In genomic region chr1:175497501-175497900, GRCh38 we compare ENCODE assay signal across 31 cellular contexts.
"Had no signal": no experiment of that assay in that cellular context is flagged by ENCODE, and none has a peak within 500 bp of the region (broad histone marks: within the 10 kb centered on the region; RNA-seq: fewer than 3 reads in every experiment).

No MANE protein-coding gene starts in this region.

- H3K27me3 ChIP-seq: ascending aorta, body of pancreas, brain microvascular endothelial cell, breast epithelium, cardiac muscle cell had no signal

- H3K36me3 ChIP-seq: adrenal gland, ascending aorta, brain microvascular endothelial cell, breast epithelium, cardiac muscle cell had no signal

- H3K9me3 ChIP-seq: adrenal gland, ascending aorta, body of pancreas, breast epithelium had no signal

- DNase-seq: activated effector memory CD4-positive, alpha-beta T cell treated with anti-CD3 and anti-CD28 coated beads, Interleukin-2, amount 50 U/mL, for 16 hours; activated effector memory CD4-positive, alpha-beta T cell treated with Interleukin-2 at 50 U/mL for 16 hours; activated gamma-delta T cell; activated gamma-delta T cell treated with Interleukin-2 at 50 U/mL for 16 hours; activated naive CD4-positive, alpha-beta T cell; activated naive CD4-positive, alpha-beta T cell treated with anti-CD3 and anti-CD28 coated beads for 36 hours; activated naive CD4-positive, alpha-beta T cell treated with anti-CD3 and anti-CD28 coated beads, Interleukin-2, amount 10 ng/mL, durations not matched to agents 7 days and 5 days; activated naive CD4-positive, alpha-beta T cell treated with anti-CD3 and anti-CD28 coated beads, Interleukin-2, amount 50 U/mL, for 16 hours; activated naive CD4-positive, alpha-beta T cell treated with Interleukin-2 at 50 U/mL for 16 hours; activated naive CD8-positive, alpha-beta T cell treated with anti-CD3 and anti-CD28 coated beads for 36 hours; activated naive CD8-positive, alpha-beta T cell treated with anti-CD3 and anti-CD28 coated beads, Interleukin-2, amount 10 ng/mL, durations not matched to agents 7 days and 5 days; activated naive CD8-positive, alpha-beta T cell treated with anti-CD3 and anti-CD28 coated beads, Interleukin-2, amount 50 U/mL, for 24 hours; activated T-cell treated with anti-CD3 and anti-CD28 coated beads, Interleukin-2, amount 50 U/mL, for 1 hour; activated T-cell treated with anti-CD3 and anti-CD28 coated beads, Interleukin-2, amount 50 U/mL, for 24 hours; activated T-cell treated with anti-CD3 and anti-CD28 coated beads, Interleukin-2, amount 50 U/mL, for 4 hours; activated T-cell treated with anti-CD3 and anti-CD28 coated beads, Interleukin-2, amount 50 U/mL, for 48 hours; activated T-cell treated with anti-CD3 and anti-CD28 coated beads, Interleukin-2, amount 50 U/mL, for 72 hours; amniotic stem cell; amygdala; aorta; body of pancreas; brain microvascular endothelial cell; caudate nucleus; central memory CD4-positive, alpha-beta T cell; cerebellar nuclear complex had no signal

- H3K4me1 ChIP-seq: adrenal gland, ascending aorta, body of pancreas, breast epithelium had no signal

- H3K4me3 ChIP-seq: adrenal gland, ascending aorta, body of pancreas, breast epithelium, cardiac muscle cell had no signal

- ATAC-seq: activated naive CD4-positive, alpha-beta T cell treated with anti-CD3 and anti-CD28 coated beads, Interleukin-2, amount 50 U/mL, for 72 hours; activated naive CD8-positive, alpha-beta T cell treated with anti-CD3 and anti-CD28 coated beads, Interleukin-2, amount 50 U/mL, for 24 hours; activated T-cell treated with anti-CD3 and anti-CD28 coated beads, Interleukin-2, amount 50 U/mL, for 4 hours; activated T-cell treated with anti-CD3 and anti-CD28 coated beads, Interleukin-2, amount 50 U/mL, for 72 hours; activated T-helper 17 cell treated with anti-CD3 and anti-CD28 coated beads, Interleukin-2, amount 50 U/mL, for 72 hours; body of pancreas had no signal

- H3K27ac ChIP-seq: adrenal gland, ascending aorta, body of pancreas, brain microvascular endothelial cell, breast epithelium, cardiac muscle cell had no signal
